In genomic region chr2:120733238-120733942, GRCh38 we compare ENCODE assay signal across 23 cellular contexts. TPM values are rescaled to one million over a fixed set of nuclear protein-coding genes. Genes with fewer than 3 reads are reported as not detected.
DNase-seq lines count a peak whose midpoint lies in the region; ATAC-seq and TF ChIP-seq lines count a peak whose summit lies in the region.
"Had no signal": no experiment of that assay in that cellular context is flagged by ENCODE, and none has a peak within 500 bp of the region (broad histone marks: within the 10 kb centered on the region; RNA-seq: fewer than 3 reads in every experiment).

No MANE protein-coding gene starts in this region.

- H3K36me3 ChIP-seq in tibial artery: no peaks in the 10 kb centered on the region
- H3K36me3 ChIP-seq: cardiac muscle cell, HAP-1, pancreas, upper lobe of left lung had no signal

- H3K27me3 ChIP-seq in tibial artery: no peaks in the 10 kb centered on the region

- H3K27ac Mint-ChIP-seq in activated CD4-positive, alpha-beta memory T cell treated with anti-CD3 and anti-CD28 coated beads, Interleukin-2, amount 10 ng/mL, durations not matched to agents 7 days and 5 days: peak overlapping the region; percentile 73
- H3K27ac Mint-ChIP-seq in activated CD4-positive, alpha-beta memory T cell treated with anti-CD3 and anti-CD28 coated beads for 36 hours: no peak overlapping the region
- H3K27ac Mint-ChIP-seq in mesothelial cell of epicardium: peak overlapping the region; percentile 62
- H3K27ac Mint-ChIP-seq: activated T-helper 2 cell treated with anti-CD3 and anti-CD28 coated beads, Interferon-gamma antibody, Interleukin-2, Interleukin-4, amounts not matched to agents 10 μg/mL and 5 μg/mL and 100 μg/mL, durations not matched to agents 14 hours and 24 hours and 36 hours had no signal

- H3K4me3 ChIP-seq in coronary artery: no peak overlapping the region
- H3K4me3 ChIP-seq in tibial artery: no peak overlapping the region
- H3K4me3 ChIP-seq: cardiac muscle cell, HAP-1, pancreas, upper lobe of left lung had no signal

- POLR2A ChIA-PET in activated CD4-positive, alpha-beta memory T cell treated with anti-CD3 and anti-CD28 coated beads, Interleukin-2, amount 10 ng/mL, durations not matched to agents 7 days and 5 days (lab: Charles Lee): no interaction called here
- POLR2A ChIA-PET in activated CD4-positive, alpha-beta memory T cell treated with anti-CD3 and anti-CD28 coated beads for 36 hours (lab: Charles Lee): no interaction called here

- TF ChIP-seq CTCF in coronary artery (IDR thresholded peaks at IDR 0.05) (no peak), mesothelial cell of epicardium (IDR thresholded peaks at IDR 0.05; ENCODE audit: unreplicated experiment) (no peak), tibial artery (IDR thresholded peaks at IDR 0.05) (no peak)

- intact Hi-C loops in activated CD4-positive, alpha-beta memory T cell treated with anti-CD3 and anti-CD28 coated beads for 36 hours (cut with micrococcal nuclease): no loop called here
- intact Hi-C loops in tibial artery (cut with DNase I; ENCODE audit: low total_unique reads): loop anchor here (5.0 to 10.0 kb wide), 2 partner anchors 36 to 181 kb away; no protein-coding TSS in a partner anchor

- no peak overlapping the region for H3K4me3 Mint-ChIP-seq in activated CD4-positive, alpha-beta memory T cell treated with anti-CD3 and anti-CD28 coated beads, Interleukin-2, amount 10 ng/mL, durations not matched to agents 7 days and 5 days
- H3K4me3 Mint-ChIP-seq in activated CD4-positive, alpha-beta memory T cell treated with anti-CD3 and anti-CD28 coated beads for 36 hours: no peak overlapping the region
- peak overlapping the region; percentile 11 for H3K4me3 Mint-ChIP-seq in mesothelial cell of epicardium

- peaks cover 54% of the 10 kb centered on the region for H3K27me3 Mint-ChIP-seq in activated CD4-positive, alpha-beta memory T cell treated with anti-CD3 and anti-CD28 coated beads, Interleukin-2, amount 10 ng/mL, durations not matched to agents 7 days and 5 days
- peaks cover 38% of the 10 kb centered on the region for H3K27me3 Mint-ChIP-seq in activated CD4-positive, alpha-beta memory T cell treated with anti-CD3 and anti-CD28 coated beads for 36 hours
- no peaks in the 10 kb centered on the region for H3K27me3 Mint-ChIP-seq in mesothelial cell of epicardium (ENCODE audit: low read depth)

- CTCF ChIA-PET in activated CD4-positive, alpha-beta memory T cell treated with anti-CD3 and anti-CD28 coated beads, Interleukin-2, amount 10 ng/mL, durations not matched to agents 7 days and 5 days (lab: Charles Lee): no interaction called here
- CTCF ChIA-PET in activated CD4-positive, alpha-beta memory T cell treated with anti-CD3 and anti-CD28 coated beads for 36 hours (lab: Charles Lee): no interaction called here

- H3K4me1 Mint-ChIP-seq in activated CD4-positive, alpha-beta memory T cell treated with anti-CD3 and anti-CD28 coated beads, Interleukin-2, amount 10 ng/mL, durations not matched to agents 7 days and 5 days: peaks cover 22% of the 10 kb centered on the region
- peaks cover 6% of the 10 kb centered on the region for H3K4me1 Mint-ChIP-seq in activated CD4-positive, alpha-beta memory T cell treated with anti-CD3 and anti-CD28 coated beads for 36 hours (ENCODE audit: low read depth)
- H3K4me1 Mint-ChIP-seq in mesothelial cell of epicardium: peaks cover 42% of the 10 kb centered on the region

- H3K4me1 ChIP-seq in tibial artery: peaks cover 0 to 34% (median 25%) of the 10 kb centered on the region in 4 donors

- no peak for ATAC-seq in HG03565 (IDR thresholded peaks at IDR 0.05; ENCODE audit: unreplicated experiment)
- ATAC-seq: Panc1, pancreas had no signal

- no peak for DNase-seq in activated CD4-positive, alpha-beta memory T cell treated with anti-CD3 and anti-CD28 coated beads, Interleukin-2, amount 10 ng/mL, durations not matched to agents 7 days and 5 days
- DNase-seq in activated CD4-positive, alpha-beta memory T cell treated with anti-CD3 and anti-CD28 coated beads for 36 hours: no peak
- DNase-seq in coronary artery (ENCODE audit: low spot score) (peak; percentile 9), mesothelial cell of epicardium (ENCODE audit: low spot score in 2 of 2, unreplicated experiment in 2 of 2) (no peak), tibial artery (peak in 1 of 2 donors; percentile 55), NCI-H1417 treated with DMSO at 0.1 percent for 48 hours (lab: John Stamatoyannopoulos, UW) (no peak), A172 (ENCODE audit: low spot score) (no peak)
- DNase-seq: 8988T; activated CD4-positive, CD25-positive, alpha-beta regulatory T cell; mammary epithelial cell; NCI-H1105; NCI-H510A treated with DMSO at 0.1 percent for 48 hours; NK-92 treated with Interleukin-12 subunit alpha and Interleukin-12 subunit beta, amount 100 ng/mL, for 24 hours; pancreas; stimulated activated CD4-positive, alpha-beta T cell treated with anti-CD3 and anti-CD28 coated beads, Interleukin-2, amount 100 ng/mL, for 24 hours; stimulated activated naive CD4-positive, alpha-beta T cell treated with Interleukin-2 at 50 U/mL for 16 hours; T-helper 9 cell; upper lobe of left lung had no signal

- no peaks in the 10 kb centered on the region for H3K36me3 Mint-ChIP-seq in activated CD4-positive, alpha-beta memory T cell treated with anti-CD3 and anti-CD28 coated beads, Interleukin-2, amount 10 ng/mL, durations not matched to agents 7 days and 5 days (ENCODE audit: low read depth)
- no peaks in the 10 kb centered on the region for H3K36me3 Mint-ChIP-seq in activated CD4-positive, alpha-beta memory T cell treated with anti-CD3 and anti-CD28 coated beads for 36 hours
- no peaks in the 10 kb centered on the region for H3K36me3 Mint-ChIP-seq in mesothelial cell of epicardium

- H3K9me3 ChIP-seq in tibial artery: no peaks in the 10 kb centered on the region
- H3K9me3 ChIP-seq: HAP-1, pancreas, upper lobe of left lung had no signal

- H3K27ac ChIP-seq in coronary artery (peak overlapping the region in 1 of 2 donors; percentile 38), tibial artery (peak overlapping the region; percentile 28 to 45)
- H3K27ac ChIP-seq: cardiac muscle cell, pancreas, upper lobe of left lung had no signal

- H3K9me3 Mint-ChIP-seq in activated CD4-positive, alpha-beta memory T cell treated with anti-CD3 and anti-CD28 coated beads, Interleukin-2, amount 10 ng/mL, durations not matched to agents 7 days and 5 days: no peaks in the 10 kb centered on the region
- H3K9me3 Mint-ChIP-seq in activated CD4-positive, alpha-beta memory T cell treated with anti-CD3 and anti-CD28 coated beads for 36 hours: no peaks in the 10 kb centered on the region
- no peaks in the 10 kb centered on the region for H3K9me3 Mint-ChIP-seq in mesothelial cell of epicardium
- H3K9me3 Mint-ChIP-seq: activated T-helper 2 cell treated with anti-CD3 and anti-CD28 coated beads, Interferon-gamma antibody, Interleukin-2, Interleukin-4, amounts not matched to agents 10 μg/mL and 5 μg/mL and 100 μg/mL, durations not matched to agents 14 hours and 24 hours and 36 hours had no signal

RNA-seq across cellular contexts. Expression of gene GLI2, which starts 2.3 kb away (rescaled TPM):
- total RNA-seq in activated CD4-positive, alpha-beta memory T cell treated with anti-CD3 and anti-CD28 coated beads, Interleukin-2, amount 10 ng/mL, durations not matched to agents 7 days and 5 days: under 1 TPM; 0.43 to 0.75 TPM
- total RNA-seq in activated CD4-positive, alpha-beta memory T cell treated with anti-CD3 and anti-CD28 coated beads for 36 hours: not detected
- total RNA-seq in mesothelial cell of epicardium: 65.3 to 67.0 TPM (median 65.6 TPM) in 3 replicates
- 4.6 and 4.7 TPM in 2 replicates for total RNA-seq in A172 (2014; rRNA removed; shearing (Covaris generic))

Comparison
In these comparisons a context has a peak if more than half of its experiments do, and no peak if none do; other contexts are left out.
1. RNA of gene GLI2, which starts 2.3 kb away (total RNA-seq): 65.3 to 67.0 TPM in mesothelial cell of epicardium; 4.6 to 4.7 TPM in A172, 0.43 to 0.75 TPM in activated CD4-positive, alpha-beta memory T cell treated with anti-CD3 and anti-CD28 coated beads, Interleukin-2, amount 10 ng/mL, durations not matched to agents 7 days and 5 days and not detected in activated CD4-positive, alpha-beta memory T cell treated with anti-CD3 and anti-CD28 coated beads for 36 hours; every median in the first group is over 10 times any median in the second.